In genomic region chr22:49712195-49712791, GRCh38 we compare ENCODE assay signal across 16 cellular contexts.
A peak's percentile ranks its signal among the peaks of the same experiment; 100 is the strongest.
DNase-seq lines count a peak whose midpoint lies in the region; ATAC-seq and TF ChIP-seq lines count a peak whose summit lies in the region.
"Had no signal": no experiment of that assay in that cellular context is flagged by ENCODE, and none has a peak within 500 bp of the region (broad histone marks: within the 10 kb centered on the region; RNA-seq: fewer than 3 reads in every experiment).

No MANE protein-coding gene starts in this region.

- POLR2A ChIA-PET in RWPE1 (lab: Yijun Ruan, JAX; ENCODE audit: low non-redundant PET), result no interaction called here

- H3K4me1 ChIP-seq in spleen (no peaks in the 10 kb centered on the region), gastrocnemius medialis (no peaks in the 10 kb centered on the region)
- H3K4me1 ChIP-seq: heart left ventricle had no signal

- DNase-seq in activated naive CD4-positive, alpha-beta T cell treated with anti-CD3 and anti-CD28 coated beads, Interleukin-2, amount 10 ng/mL, durations not matched to agents 7 days and 5 days, result peak; percentile 40
- no peak for DNase-seq in activated naive CD4-positive, alpha-beta T cell treated with Interleukin-2 at 50 U/mL for 16 hours
- DNase-seq in RWPE1 (ENCODE audit: low spot score) (peak; percentile 8), left kidney (ENCODE audit: low read depth, low spot score) (peak; percentile 85), spleen (peak; percentile 56), gastrocnemius medialis (no peak)
- no peak for DNase-seq in activated T-helper 1 cell treated with anti-CD3 and anti-CD28 coated beads, Interleukin-12 subunit alpha, Interleukin-12 subunit beta, Interleukin-2, Interleukin-4 antibody, amounts not matched to agents 30 ng/mL and 10 ng/mL and 1 ng/mL, durations not matched to agents 14 hours and 24 hours and 36 hours (ENCODE audit: low spot score)
- no peak for DNase-seq in activated CD4-positive, alpha-beta T cell treated with anti-CD3 and anti-CD28 coated beads, Interleukin-2, amount 50 U/mL, for 4 hours
- DNase-seq: activated CD4-positive, alpha-beta T cell treated with anti-CD3 and anti-CD28 coated beads, Interleukin-2, amount 50 U/mL, for 1 hour; activated T-cell treated with anti-CD3 and anti-CD28 coated beads, Interleukin-2, amount 50 U/mL, for 72 hours; anterior cingulate cortex; CD8-positive, alpha-beta memory T cell; heart left ventricle; NCI-H2171; stimulated activated CD4-positive, alpha-beta T cell treated with anti-CD3 and anti-CD28 coated beads, Interleukin-1b, Interleukin-23, amount 100 ng/mL, for 48 hours had no signal

- H3K9me3 Mint-ChIP-seq in activated naive CD4-positive, alpha-beta T cell treated with anti-CD3 and anti-CD28 coated beads, Interleukin-2, amount 10 ng/mL, durations not matched to agents 7 days and 5 days, result peaks cover 2% of the 10 kb centered on the region
- H3K9me3 Mint-ChIP-seq in activated T-helper 1 cell treated with anti-CD3 and anti-CD28 coated beads, Interleukin-12 subunit alpha, Interleukin-12 subunit beta, Interleukin-2, Interleukin-4 antibody, amounts not matched to agents 30 ng/mL and 10 ng/mL and 1 ng/mL, durations not matched to agents 14 hours and 24 hours and 36 hours, result no peaks in the 10 kb centered on the region
- H3K9me3 Mint-ChIP-seq: activated T-cell treated with anti-CD3 and anti-CD28 coated beads, Interleukin-2, amount 50 U/mL, for 72 hours had no signal

- H3K27ac Mint-ChIP-seq in activated naive CD4-positive, alpha-beta T cell treated with anti-CD3 and anti-CD28 coated beads, Interleukin-2, amount 10 ng/mL, durations not matched to agents 7 days and 5 days, result no peak overlapping the region
- H3K27ac Mint-ChIP-seq in activated T-helper 1 cell treated with anti-CD3 and anti-CD28 coated beads, Interleukin-12 subunit alpha, Interleukin-12 subunit beta, Interleukin-2, Interleukin-4 antibody, amounts not matched to agents 30 ng/mL and 10 ng/mL and 1 ng/mL, durations not matched to agents 14 hours and 24 hours and 36 hours, result no peak overlapping the region
- H3K27ac Mint-ChIP-seq: activated T-cell treated with anti-CD3 and anti-CD28 coated beads, Interleukin-2, amount 50 U/mL, for 72 hours had no signal

- no peak overlapping the region for H3K4me3 Mint-ChIP-seq in activated naive CD4-positive, alpha-beta T cell treated with anti-CD3 and anti-CD28 coated beads, Interleukin-2, amount 10 ng/mL, durations not matched to agents 7 days and 5 days
- no peak overlapping the region for H3K4me3 Mint-ChIP-seq in activated T-helper 1 cell treated with anti-CD3 and anti-CD28 coated beads, Interleukin-12 subunit alpha, Interleukin-12 subunit beta, Interleukin-2, Interleukin-4 antibody, amounts not matched to agents 30 ng/mL and 10 ng/mL and 1 ng/mL, durations not matched to agents 14 hours and 24 hours and 36 hours
- H3K4me3 Mint-ChIP-seq: activated T-cell treated with anti-CD3 and anti-CD28 coated beads, Interleukin-2, amount 50 U/mL, for 72 hours; CD8-positive, alpha-beta memory T cell had no signal

- WGBS in spleen, 5 donors, result 37 to 49% (median 38%) methylated on average over 15 to 22 of the region's 22 CpGs

- H3K9me3 ChIP-seq in spleen (peaks cover 0 to 22% (median 18%) of the 10 kb centered on the region in 8 donors), gastrocnemius medialis (peaks cover 0 to 4% (median 0%) of the 10 kb centered on the region in 3 donors)

- H3K36me3 Mint-ChIP-seq in activated naive CD4-positive, alpha-beta T cell treated with anti-CD3 and anti-CD28 coated beads, Interleukin-2, amount 10 ng/mL, durations not matched to agents 7 days and 5 days, result no peaks in the 10 kb centered on the region
- no peaks in the 10 kb centered on the region for H3K36me3 Mint-ChIP-seq in activated T-helper 1 cell treated with anti-CD3 and anti-CD28 coated beads, Interleukin-12 subunit alpha, Interleukin-12 subunit beta, Interleukin-2, Interleukin-4 antibody, amounts not matched to agents 30 ng/mL and 10 ng/mL and 1 ng/mL, durations not matched to agents 14 hours and 24 hours and 36 hours (ENCODE audit: low read depth)

- H3K27ac ChIP-seq in RWPE1 (no peak overlapping the region), spleen (no peak overlapping the region), gastrocnemius medialis (no peak overlapping the region)
- H3K27ac ChIP-seq: heart left ventricle had no signal

- no peak for ATAC-seq in gastrocnemius medialis
- ATAC-seq: activated T-cell treated with anti-CD3 and anti-CD28 coated beads, Interleukin-2, amount 50 U/mL, for 72 hours; Right ventricle myocardium inferior had no signal

- TF ChIP-seq POLR2A in spleen (IDR thresholded peaks at IDR 0.05) (no peak), gastrocnemius medialis (IDR thresholded peaks at IDR 0.05) (no peak)

- peaks cover 0 to 56% (median 9%) of the 10 kb centered on the region in 7 donors for H3K27me3 ChIP-seq in spleen (replicated peaks in 1 of 7)
- peaks cover 0 to 14% (median 3%) of the 10 kb centered on the region in 3 donors for H3K27me3 ChIP-seq in gastrocnemius medialis

- CTCF ChIA-PET in activated naive CD4-positive, alpha-beta T cell treated with anti-CD3 and anti-CD28 coated beads, Interleukin-2, amount 10 ng/mL, durations not matched to agents 7 days and 5 days (lab: Charles Lee), result no interaction called here
- CTCF ChIA-PET in RWPE1 (lab: Yijun Ruan, JAX), result interaction anchor here (0.5 kb wide), 1 partner anchor 1025 kb away, joined by 3 read pairs; no protein-coding TSS in a partner anchor

- H3K36me3 ChIP-seq in spleen (no peaks in the 10 kb centered on the region), gastrocnemius medialis (no peaks in the 10 kb centered on the region)
- H3K36me3 ChIP-seq: heart left ventricle had no signal

- in situ Hi-C loops in gastrocnemius medialis (cut with MboI; ENCODE audit: low sequenced_read_pairs in 4 of 4), result no loop called here

- no peaks in the 10 kb centered on the region for H3K4me1 Mint-ChIP-seq in activated naive CD4-positive, alpha-beta T cell treated with anti-CD3 and anti-CD28 coated beads, Interleukin-2, amount 10 ng/mL, durations not matched to agents 7 days and 5 days
- no peaks in the 10 kb centered on the region for H3K4me1 Mint-ChIP-seq in activated T-helper 1 cell treated with anti-CD3 and anti-CD28 coated beads, Interleukin-12 subunit alpha, Interleukin-12 subunit beta, Interleukin-2, Interleukin-4 antibody, amounts not matched to agents 30 ng/mL and 10 ng/mL and 1 ng/mL, durations not matched to agents 14 hours and 24 hours and 36 hours (ENCODE audit: low read depth)
- H3K4me1 Mint-ChIP-seq: CD8-positive, alpha-beta memory T cell had no signal

- no peak for TF ChIP-seq CTCF in RWPE1 (conservative IDR thresholded peaks at IDR 0.05; ENCODE audit: low read depth)
- no peak for TF ChIP-seq CTCF in spleen (IDR thresholded peaks at IDR 0.05 in 8 of 11, conservative IDR thresholded peaks at IDR 0.05 in 3 of 11)
- TF ChIP-seq CTCF in gastrocnemius medialis (IDR thresholded peaks at IDR 0.05 in 4 of 5, conservative IDR thresholded peaks at IDR 0.05 in 1 of 5), result no peak

- intact Hi-C loops in spleen (cut with DNase I; ENCODE audit: low total_unique reads) (no loop called here), gastrocnemius medialis (cut with DNase I; ENCODE audit: low total_unique reads) (no loop called here)
- intact Hi-C loops in activated T-helper 1 cell treated with anti-CD3 and anti-CD28 coated beads, Interleukin-12 subunit alpha, Interleukin-12 subunit beta, Interleukin-2, Interleukin-4 antibody, amounts not matched to agents 30 ng/mL and 10 ng/mL and 1 ng/mL, durations not matched to agents 14 hours and 24 hours and 36 hours (cut with micrococcal nuclease), result no loop called here

- H3K4me3 ChIP-seq in spleen (no peak overlapping the region), gastrocnemius medialis (no peak overlapping the region)
- H3K4me3 ChIP-seq: heart left ventricle had no signal

- H3K27me3 Mint-ChIP-seq in activated naive CD4-positive, alpha-beta T cell treated with anti-CD3 and anti-CD28 coated beads, Interleukin-2, amount 10 ng/mL, durations not matched to agents 7 days and 5 days, result peaks cover 49% of the 10 kb centered on the region
- H3K27me3 Mint-ChIP-seq in activated T-helper 1 cell treated with anti-CD3 and anti-CD28 coated beads, Interleukin-12 subunit alpha, Interleukin-12 subunit beta, Interleukin-2, Interleukin-4 antibody, amounts not matched to agents 30 ng/mL and 10 ng/mL and 1 ng/mL, durations not matched to agents 14 hours and 24 hours and 36 hours (ENCODE audit: insufficient read depth), result peaks cover 5% of the 10 kb centered on the region

Comparison
In these comparisons a context has a peak if more than half of its experiments do, and no peak if none do; other contexts are left out.
1. DNase-seq: peak in activated naive CD4-positive, alpha-beta T cell treated with anti-CD3 and anti-CD28 coated beads, Interleukin-2, amount 10 ng/mL, durations not matched to agents 7 days and 5 days (single experiment), RWPE1 (single experiment), left kidney (single experiment) and spleen (single experiment); none in activated naive CD4-positive, alpha-beta T cell treated with Interleukin-2 at 50 U/mL for 16 hours (single experiment), activated T-helper 1 cell treated with anti-CD3 and anti-CD28 coated beads, Interleukin-12 subunit alpha, Interleukin-12 subunit beta, Interleukin-2, Interleukin-4 antibody, amounts not matched to agents 30 ng/mL and 10 ng/mL and 1 ng/mL, durations not matched to agents 14 hours and 24 hours and 36 hours (single experiment), gastrocnemius medialis (0 of 2) and activated CD4-positive, alpha-beta T cell treated with anti-CD3 and anti-CD28 coated beads, Interleukin-2, amount 50 U/mL, for 4 hours (0 of 2).